1 cellular context compared by ENCODE assay signal in the genomic region with DNA sequence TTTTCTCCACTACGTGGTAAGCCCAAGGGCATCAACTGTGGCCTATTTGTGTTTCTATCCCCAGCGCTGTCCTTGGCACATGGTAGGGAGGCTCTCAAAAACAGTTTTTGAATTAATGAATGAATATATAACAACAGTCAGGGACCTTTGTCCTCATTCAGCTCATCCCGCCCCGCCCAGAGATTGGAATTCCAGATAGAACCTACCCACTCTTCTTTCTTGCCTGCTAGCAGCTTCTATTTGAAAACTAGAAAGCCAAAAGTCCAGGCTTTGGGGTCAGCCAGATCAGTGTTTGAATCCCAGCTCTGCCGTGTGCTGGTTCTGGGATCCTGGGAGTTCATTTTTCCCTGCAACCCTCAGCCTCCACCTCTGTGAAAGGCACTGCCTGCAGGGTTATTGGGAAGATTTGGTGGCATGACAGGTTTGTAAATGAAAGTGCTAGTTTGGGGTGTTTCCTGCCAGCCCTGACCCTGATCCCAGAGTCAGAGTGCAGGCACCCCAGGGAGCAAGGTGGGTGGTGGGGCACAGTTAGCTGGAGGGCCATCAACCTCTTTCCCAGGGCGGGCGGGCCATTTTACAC.
A peak's percentile ranks its signal among the peaks of the same experiment; 100 is the strongest.
TF ChIP-seq lines count a peak whose summit lies in the region.

No MANE protein-coding gene starts in this region.

TF ChIP-seq in HepG2, 621 proteins besides CTCF, POLR2A, EP300 and RAD21 (continues in another document):
- TF ChIP-seq DNMT1 (CRISPR knock-in tag; IDR thresholded peaks at IDR 0.05) (no peak), MBD4 (IDR thresholded peaks at IDR 0.05; ENCODE audit: borderline replicate concordance, low read length) (no peak), TEAD2 (CRISPR knock-in tag; IDR thresholded peaks at IDR 0.05) (no peak), ZSCAN25 (CRISPR knock-in tag; IDR thresholded peaks at IDR 0.05) (0 out of 2 replicates have a peak, but pooled peaks have one; percentile 40), REPIN1 (CRISPR knock-in tag; IDR thresholded peaks at IDR 0.05; ENCODE audit: borderline replicate concordance, low read depth) (no peak; the same call in 1 of the 2 replicates), CCAR2 (optimal IDR thresholded peaks at IDR 0.05; ENCODE audit: low read depth, low read length) (no peak), MTA1 (CRISPR knock-in tag; IDR thresholded peaks at IDR 0.05; ENCODE audit: borderline replicate concordance) (0 out of 2 replicates have a peak, but pooled peaks have one; percentile 26), ZNF121 (CRISPR knock-in tag; IDR thresholded peaks at IDR 0.05) (no peak), KDM5A (IDR thresholded peaks at IDR 0.05; ENCODE audit: borderline replicate concordance, low read length) (0 out of 2 replicates have a peak, but pooled peaks have one; percentile 18), ZNF607 (CRISPR knock-in tag; IDR thresholded peaks at IDR 0.05; ENCODE audit: borderline replicate concordance) (peak; percentile 51; the same call in 1 of the 2 replicates), MTF1 (CRISPR knock-in tag; IDR thresholded peaks at IDR 0.05) (no peak), ZNF572 (CRISPR knock-in tag; IDR thresholded peaks at IDR 0.05) (no peak), ZSCAN20 (CRISPR knock-in tag; IDR thresholded peaks at IDR 0.05; ENCODE audit: borderline replicate concordance) (no peak), ZNF530 (CRISPR knock-in tag; IDR thresholded peaks at IDR 0.05; ENCODE audit: low read depth) (no peak), PAWR (CRISPR knock-in tag; IDR thresholded peaks at IDR 0.05; ENCODE audit: borderline replicate concordance) (no peak), ZNF274 (CRISPR knock-in tag; IDR thresholded peaks at IDR 0.05) (no peak), TBP (CRISPR knock-in tag; IDR thresholded peaks at IDR 0.05) (no peak), HOXA3 (CRISPR knock-in tag; IDR thresholded peaks at IDR 0.05) (no peak), RNF2 (conservative IDR thresholded peaks at IDR 0.05; ENCODE audit: low read depth) (no peak), PHF21A (CRISPR knock-in tag; IDR thresholded peaks at IDR 0.05) (peak; percentile 74), PITX1 (CRISPR knock-in tag; IDR thresholded peaks at IDR 0.05) (no peak), PAX8 (CRISPR knock-in tag; IDR thresholded peaks at IDR 0.05; ENCODE audit: borderline replicate concordance) (no peak), ZNF652 (CRISPR knock-in tag; IDR thresholded peaks at IDR 0.05; ENCODE audit: borderline replicate concordance, low read depth) (no peak; the same call in 1 of the 2 replicates), ZNF446 (CRISPR knock-in tag; IDR thresholded peaks at IDR 0.05) (no peak), FOXP1 (IDR thresholded peaks at IDR 0.05) (no peak), FOXP1 (CRISPR knock-in tag; IDR thresholded peaks at IDR 0.05) (no peak), ZNF883 (CRISPR knock-in tag; IDR thresholded peaks at IDR 0.05; ENCODE audit: not compliant biosample characterization) (no peak), ZNF644 (CRISPR knock-in tag; IDR thresholded peaks at IDR 0.05; ENCODE audit: low read depth) (0 out of 2 replicates have a peak, but pooled peaks have one; percentile 25), REXO4 (CRISPR knock-in tag; IDR thresholded peaks at IDR 0.05; ENCODE audit: borderline replicate concordance) (no peak), ZMAT3 (CRISPR knock-in tag; conservative IDR thresholded peaks at IDR 0.05) (0 out of 2 replicates have a peak, but pooled peaks have one; percentile 41), FLYWCH1 (CRISPR knock-in tag; IDR thresholded peaks at IDR 0.05) (no peak), ZNF124 (CRISPR knock-in tag; IDR thresholded peaks at IDR 0.05) (no peak), ZNF780A (CRISPR knock-in tag; IDR thresholded peaks at IDR 0.05) (no peak), MED13 (CRISPR knock-in tag; IDR thresholded peaks at IDR 0.05) (no peak), IRF2 (CRISPR knock-in tag; IDR thresholded peaks at IDR 0.05) (no peak), TCF7 (IDR thresholded peaks at IDR 0.05; ENCODE audit: low read depth) (no peak), ZNF570 (CRISPR knock-in tag; IDR thresholded peaks at IDR 0.05; ENCODE audit: borderline replicate concordance) (no peak), MAZ (IDR thresholded peaks at IDR 0.05; ENCODE audit: borderline replicate concordance, low read depth, low read length) (no peak), MAZ (CRISPR knock-in tag; IDR thresholded peaks at IDR 0.05; ENCODE audit: low read depth) (0 out of 2 replicates have a peak, but pooled peaks have one; percentile 2), ZBTB7A (CRISPR knock-in tag; IDR thresholded peaks at IDR 0.05) (no peak), SOX13 (IDR thresholded peaks at IDR 0.05) (no peak), SOX13 (CRISPR knock-in tag; conservative IDR thresholded peaks at IDR 0.05 in 1 of 2, IDR thresholded peaks at IDR 0.05 in 1 of 2) (no peak), RARA (CRISPR knock-in tag; IDR thresholded peaks at IDR 0.05) (no peak; the same call in 1 of the 2 replicates), ZNF10 (CRISPR knock-in tag; IDR thresholded peaks at IDR 0.05; ENCODE audit: borderline replicate concordance, low read depth) (no peak), HDAC1 (CRISPR knock-in tag; IDR thresholded peaks at IDR 0.05) (peak; percentile 50; the same call in 1 of the 2 replicates)
- TF ChIP-seq, protein P1, sequence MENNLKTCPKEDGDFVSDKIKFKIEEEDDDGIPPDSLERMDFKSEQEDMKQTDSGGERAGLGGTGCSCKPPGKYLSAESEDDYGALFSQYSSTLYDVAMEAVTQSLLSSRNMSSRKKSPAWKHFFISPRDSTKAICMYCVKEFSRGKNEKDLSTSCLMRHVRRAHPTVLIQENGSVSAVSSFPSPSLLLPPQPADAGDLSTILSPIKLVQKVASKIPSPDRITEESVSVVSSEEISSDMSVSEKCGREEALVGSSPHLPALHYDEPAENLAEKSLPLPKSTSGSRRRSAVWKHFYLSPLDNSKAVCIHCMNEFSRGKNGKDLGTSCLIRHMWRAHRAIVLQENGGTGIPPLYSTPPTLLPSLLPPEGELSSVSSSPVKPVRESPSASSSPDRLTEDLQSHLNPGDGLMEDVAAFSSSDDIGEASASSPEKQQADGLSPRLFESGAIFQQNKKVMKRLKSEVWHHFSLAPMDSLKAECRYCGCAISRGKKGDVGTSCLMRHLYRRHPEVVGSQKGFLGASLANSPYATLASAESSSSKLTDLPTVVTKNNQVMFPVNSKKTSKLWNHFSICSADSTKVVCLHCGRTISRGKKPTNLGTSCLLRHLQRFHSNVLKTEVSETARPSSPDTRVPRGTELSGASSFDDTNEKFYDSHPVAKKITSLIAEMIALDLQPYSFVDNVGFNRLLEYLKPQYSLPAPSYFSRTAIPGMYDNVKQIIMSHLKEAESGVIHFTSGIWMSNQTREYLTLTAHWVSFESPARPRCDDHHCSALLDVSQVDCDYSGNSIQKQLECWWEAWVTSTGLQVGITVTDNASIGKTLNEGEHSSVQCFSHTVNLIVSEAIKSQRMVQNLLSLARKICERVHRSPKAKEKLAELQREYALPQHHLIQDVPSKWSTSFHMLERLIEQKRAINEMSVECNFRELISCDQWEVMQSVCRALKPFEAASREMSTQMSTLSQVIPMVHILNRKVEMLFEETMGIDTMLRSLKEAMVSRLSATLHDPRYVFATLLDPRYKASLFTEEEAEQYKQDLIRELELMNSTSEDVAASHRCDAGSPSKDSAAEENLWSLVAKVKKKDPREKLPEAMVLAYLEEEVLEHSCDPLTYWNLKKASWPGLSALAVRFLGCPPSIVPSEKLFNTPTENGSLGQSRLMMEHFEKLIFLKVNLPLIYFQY (CRISPR knock-in tag; IDR thresholded peaks at IDR 0.05; ENCODE audit: borderline replicate concordance): no peak
- TF ChIP-seq, protein P2, sequence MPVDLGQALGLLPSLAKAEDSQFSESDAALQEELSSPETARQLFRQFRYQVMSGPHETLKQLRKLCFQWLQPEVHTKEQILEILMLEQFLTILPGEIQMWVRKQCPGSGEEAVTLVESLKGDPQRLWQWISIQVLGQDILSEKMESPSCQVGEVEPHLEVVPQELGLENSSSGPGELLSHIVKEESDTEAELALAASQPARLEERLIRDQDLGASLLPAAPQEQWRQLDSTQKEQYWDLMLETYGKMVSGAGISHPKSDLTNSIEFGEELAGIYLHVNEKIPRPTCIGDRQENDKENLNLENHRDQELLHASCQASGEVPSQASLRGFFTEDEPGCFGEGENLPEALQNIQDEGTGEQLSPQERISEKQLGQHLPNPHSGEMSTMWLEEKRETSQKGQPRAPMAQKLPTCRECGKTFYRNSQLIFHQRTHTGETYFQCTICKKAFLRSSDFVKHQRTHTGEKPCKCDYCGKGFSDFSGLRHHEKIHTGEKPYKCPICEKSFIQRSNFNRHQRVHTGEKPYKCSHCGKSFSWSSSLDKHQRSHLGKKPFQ (CRISPR knock-in tag; IDR thresholded peaks at IDR 0.05; ENCODE audit: insufficient replicate concordance): no peak
- TF ChIP-seq, protein P3, sequence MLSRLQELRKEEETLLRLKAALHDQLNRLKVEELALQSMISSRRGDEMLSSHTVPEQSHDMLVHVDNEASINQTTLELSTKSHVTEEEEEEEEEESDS (CRISPR knock-in tag; IDR thresholded peaks at IDR 0.05; ENCODE audit: borderline replicate concordance): no peak
- TF ChIP-seq, protein P4, sequence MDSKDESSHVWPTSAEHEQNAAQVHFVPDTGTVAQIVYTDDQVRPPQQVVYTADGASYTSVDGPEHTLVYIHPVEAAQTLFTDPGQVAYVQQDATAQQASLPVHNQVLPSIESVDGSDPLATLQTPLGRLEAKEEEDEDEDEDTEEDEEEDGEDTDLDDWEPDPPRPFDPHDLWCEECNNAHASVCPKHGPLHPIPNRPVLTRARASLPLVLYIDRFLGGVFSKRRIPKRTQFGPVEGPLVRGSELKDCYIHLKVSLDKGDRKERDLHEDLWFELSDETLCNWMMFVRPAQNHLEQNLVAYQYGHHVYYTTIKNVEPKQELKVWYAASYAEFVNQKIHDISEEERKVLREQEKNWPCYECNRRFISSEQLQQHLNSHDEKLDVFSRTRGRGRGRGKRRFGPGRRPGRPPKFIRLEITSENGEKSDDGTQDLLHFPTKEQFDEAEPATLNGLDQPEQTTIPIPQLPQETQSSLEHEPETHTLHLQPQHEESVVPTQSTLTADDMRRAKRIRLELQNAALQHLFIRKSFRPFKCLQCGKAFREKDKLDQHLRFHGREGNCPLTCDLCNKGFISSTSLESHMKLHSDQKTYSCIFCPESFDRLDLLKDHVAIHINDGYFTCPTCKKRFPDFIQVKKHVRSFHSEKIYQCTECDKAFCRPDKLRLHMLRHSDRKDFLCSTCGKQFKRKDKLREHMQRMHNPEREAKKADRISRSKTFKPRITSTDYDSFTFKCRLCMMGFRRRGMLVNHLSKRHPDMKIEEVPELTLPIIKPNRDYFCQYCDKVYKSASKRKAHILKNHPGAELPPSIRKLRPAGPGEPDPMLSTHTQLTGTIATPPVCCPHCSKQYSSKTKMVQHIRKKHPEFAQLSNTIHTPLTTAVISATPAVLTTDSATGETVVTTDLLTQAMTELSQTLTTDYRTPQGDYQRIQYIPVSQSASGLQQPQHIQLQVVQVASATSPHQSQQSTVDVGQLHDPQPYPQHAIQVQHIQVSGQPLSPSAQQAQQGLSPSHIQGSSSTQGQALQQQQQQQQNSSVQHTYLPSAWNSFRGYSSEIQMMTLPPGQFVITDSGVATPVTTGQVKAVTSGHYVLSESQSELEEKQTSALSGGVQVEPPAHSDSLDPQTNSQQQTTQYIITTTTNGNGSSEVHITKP (CRISPR knock-in tag; IDR thresholded peaks at IDR 0.05; ENCODE audit: low read depth): no peak
- TF ChIP-seq, protein P5, sequence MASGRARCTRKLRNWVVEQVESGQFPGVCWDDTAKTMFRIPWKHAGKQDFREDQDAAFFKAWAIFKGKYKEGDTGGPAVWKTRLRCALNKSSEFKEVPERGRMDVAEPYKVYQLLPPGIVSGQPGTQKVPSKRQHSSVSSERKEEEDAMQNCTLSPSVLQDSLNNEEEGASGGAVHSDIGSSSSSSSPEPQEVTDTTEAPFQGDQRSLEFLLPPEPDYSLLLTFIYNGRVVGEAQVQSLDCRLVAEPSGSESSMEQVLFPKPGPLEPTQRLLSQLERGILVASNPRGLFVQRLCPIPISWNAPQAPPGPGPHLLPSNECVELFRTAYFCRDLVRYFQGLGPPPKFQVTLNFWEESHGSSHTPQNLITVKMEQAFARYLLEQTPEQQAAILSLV (CRISPR knock-in tag; IDR thresholded peaks at IDR 0.05; ENCODE audit: borderline replicate concordance): no peak
- TF ChIP-seq, protein P6, sequence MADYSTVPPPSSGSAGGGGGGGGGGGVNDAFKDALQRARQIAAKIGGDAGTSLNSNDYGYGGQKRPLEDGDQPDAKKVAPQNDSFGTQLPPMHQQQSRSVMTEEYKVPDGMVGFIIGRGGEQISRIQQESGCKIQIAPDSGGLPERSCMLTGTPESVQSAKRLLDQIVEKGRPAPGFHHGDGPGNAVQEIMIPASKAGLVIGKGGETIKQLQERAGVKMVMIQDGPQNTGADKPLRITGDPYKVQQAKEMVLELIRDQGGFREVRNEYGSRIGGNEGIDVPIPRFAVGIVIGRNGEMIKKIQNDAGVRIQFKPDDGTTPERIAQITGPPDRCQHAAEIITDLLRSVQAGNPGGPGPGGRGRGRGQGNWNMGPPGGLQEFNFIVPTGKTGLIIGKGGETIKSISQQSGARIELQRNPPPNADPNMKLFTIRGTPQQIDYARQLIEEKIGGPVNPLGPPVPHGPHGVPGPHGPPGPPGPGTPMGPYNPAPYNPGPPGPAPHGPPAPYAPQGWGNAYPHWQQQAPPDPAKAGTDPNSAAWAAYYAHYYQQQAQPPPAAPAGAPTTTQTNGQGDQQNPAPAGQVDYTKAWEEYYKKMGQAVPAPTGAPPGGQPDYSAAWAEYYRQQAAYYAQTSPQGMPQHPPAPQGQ (CRISPR knock-in tag; IDR thresholded peaks at IDR 0.05; ENCODE audit: borderline replicate concordance): no peak
- TF ChIP-seq, protein P7, sequence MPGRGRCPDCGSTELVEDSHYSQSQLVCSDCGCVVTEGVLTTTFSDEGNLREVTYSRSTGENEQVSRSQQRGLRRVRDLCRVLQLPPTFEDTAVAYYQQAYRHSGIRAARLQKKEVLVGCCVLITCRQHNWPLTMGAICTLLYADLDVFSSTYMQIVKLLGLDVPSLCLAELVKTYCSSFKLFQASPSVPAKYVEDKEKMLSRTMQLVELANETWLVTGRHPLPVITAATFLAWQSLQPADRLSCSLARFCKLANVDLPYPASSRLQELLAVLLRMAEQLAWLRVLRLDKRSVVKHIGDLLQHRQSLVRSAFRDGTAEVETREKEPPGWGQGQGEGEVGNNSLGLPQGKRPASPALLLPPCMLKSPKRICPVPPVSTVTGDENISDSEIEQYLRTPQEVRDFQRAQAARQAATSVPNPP (CRISPR knock-in tag; IDR thresholded peaks at IDR 0.05): no peak
- TF ChIP-seq, protein P8, sequence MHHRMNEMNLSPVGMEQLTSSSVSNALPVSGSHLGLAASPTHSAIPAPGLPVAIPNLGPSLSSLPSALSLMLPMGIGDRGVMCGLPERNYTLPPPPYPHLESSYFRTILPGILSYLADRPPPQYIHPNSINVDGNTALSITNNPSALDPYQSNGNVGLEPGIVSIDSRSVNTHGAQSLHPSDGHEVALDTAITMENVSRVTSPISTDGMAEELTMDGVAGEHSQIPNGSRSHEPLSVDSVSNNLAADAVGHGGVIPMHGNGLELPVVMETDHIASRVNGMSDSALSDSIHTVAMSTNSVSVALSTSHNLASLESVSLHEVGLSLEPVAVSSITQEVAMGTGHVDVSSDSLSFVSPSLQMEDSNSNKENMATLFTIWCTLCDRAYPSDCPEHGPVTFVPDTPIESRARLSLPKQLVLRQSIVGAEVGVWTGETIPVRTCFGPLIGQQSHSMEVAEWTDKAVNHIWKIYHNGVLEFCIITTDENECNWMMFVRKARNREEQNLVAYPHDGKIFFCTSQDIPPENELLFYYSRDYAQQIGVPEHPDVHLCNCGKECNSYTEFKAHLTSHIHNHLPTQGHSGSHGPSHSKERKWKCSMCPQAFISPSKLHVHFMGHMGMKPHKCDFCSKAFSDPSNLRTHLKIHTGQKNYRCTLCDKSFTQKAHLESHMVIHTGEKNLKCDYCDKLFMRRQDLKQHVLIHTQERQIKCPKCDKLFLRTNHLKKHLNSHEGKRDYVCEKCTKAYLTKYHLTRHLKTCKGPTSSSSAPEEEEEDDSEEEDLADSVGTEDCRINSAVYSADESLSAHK (CRISPR knock-in tag; IDR thresholded peaks at IDR 0.05; ENCODE audit: borderline replicate concordance): no peak
